Comparison of ENCODE assay signal across 1 cellular context in the genomic region with DNA sequence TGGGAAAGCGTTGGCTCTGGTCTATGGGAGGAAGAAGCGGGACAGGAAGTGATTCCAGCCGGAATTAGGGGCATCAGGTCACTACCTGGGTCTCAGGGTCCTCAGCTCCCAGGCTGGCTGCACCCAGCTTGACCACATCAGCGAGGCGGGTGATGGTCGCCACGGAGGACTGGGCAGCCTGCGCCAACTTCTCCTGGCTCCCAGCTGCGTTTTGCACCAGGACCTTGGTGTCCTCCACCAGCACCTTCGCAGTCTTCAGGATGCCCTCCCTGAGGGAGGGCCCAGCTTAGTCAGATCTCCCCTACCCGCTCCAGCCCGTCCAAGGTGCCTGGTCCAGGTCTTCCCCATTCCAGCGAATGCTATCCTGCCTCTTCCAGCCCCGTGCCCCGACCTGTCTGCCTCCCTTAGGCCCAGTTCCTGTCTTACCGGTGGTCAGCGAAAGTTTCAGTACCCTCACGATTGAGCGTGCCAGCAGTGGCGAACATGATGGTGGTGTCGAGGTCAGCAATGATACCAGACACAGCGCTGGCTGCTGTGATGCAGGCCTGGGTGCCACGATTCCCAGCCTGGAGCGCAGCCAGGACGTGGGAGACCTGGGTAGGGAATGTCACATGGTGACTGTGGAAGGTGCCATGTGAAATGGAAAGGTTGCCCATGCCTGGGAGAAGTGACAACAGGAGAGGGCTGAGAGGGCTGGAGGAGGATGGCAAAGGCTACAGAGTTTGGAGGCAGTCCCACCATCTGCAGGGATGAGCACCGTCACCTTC.
A peak's percentile ranks its signal among the peaks of the same experiment; 100 is the strongest.
TF ChIP-seq lines count a peak whose summit lies in the region.

No MANE protein-coding gene starts in this region.

TF ChIP-seq in K562, 482 proteins besides CTCF, POLR2A, EP300 and RAD21:
- TF ChIP-seq SRSF3 (IDR thresholded peaks at IDR 0.05; ENCODE audit: insufficient read depth, low read length) (no peak), NFIX (CRISPR knock-in tag; IDR thresholded peaks at IDR 0.05; ENCODE audit: low read depth) (no peak), POLR2G (IDR thresholded peaks at IDR 0.05; ENCODE audit: low read depth, low read length) (0 out of 2 replicates have a peak, but pooled peaks have one; percentile 43), GATAD2B (IDR thresholded peaks at IDR 0.05; ENCODE audit: borderline replicate concordance) (no peak), RBFOX2 (IDR thresholded peaks at IDR 0.05; ENCODE audit: low read depth, low read length) (0 out of 2 replicates have a peak, but pooled peaks have one; percentile 27), CHD4 (IDR thresholded peaks at IDR 0.05; ENCODE audit: insufficient read depth, insufficient replicate concordance, low read depth, low read length, poor library complexity, severe bottlenecking) (no peak), FOXK1 (CRISPR knock-in tag; IDR thresholded peaks at IDR 0.05; ENCODE audit: borderline replicate concordance) (no peak), ZNF707 (CRISPR knock-in tag; conservative IDR thresholded peaks at IDR 0.05) (no peak), STAT5B (CRISPR knock-in tag; IDR thresholded peaks at IDR 0.05) (no peak), ZSCAN32 (CRISPR knock-in tag; IDR thresholded peaks at IDR 0.05) (no peak)
- TF ChIP-seq, protein P1, sequence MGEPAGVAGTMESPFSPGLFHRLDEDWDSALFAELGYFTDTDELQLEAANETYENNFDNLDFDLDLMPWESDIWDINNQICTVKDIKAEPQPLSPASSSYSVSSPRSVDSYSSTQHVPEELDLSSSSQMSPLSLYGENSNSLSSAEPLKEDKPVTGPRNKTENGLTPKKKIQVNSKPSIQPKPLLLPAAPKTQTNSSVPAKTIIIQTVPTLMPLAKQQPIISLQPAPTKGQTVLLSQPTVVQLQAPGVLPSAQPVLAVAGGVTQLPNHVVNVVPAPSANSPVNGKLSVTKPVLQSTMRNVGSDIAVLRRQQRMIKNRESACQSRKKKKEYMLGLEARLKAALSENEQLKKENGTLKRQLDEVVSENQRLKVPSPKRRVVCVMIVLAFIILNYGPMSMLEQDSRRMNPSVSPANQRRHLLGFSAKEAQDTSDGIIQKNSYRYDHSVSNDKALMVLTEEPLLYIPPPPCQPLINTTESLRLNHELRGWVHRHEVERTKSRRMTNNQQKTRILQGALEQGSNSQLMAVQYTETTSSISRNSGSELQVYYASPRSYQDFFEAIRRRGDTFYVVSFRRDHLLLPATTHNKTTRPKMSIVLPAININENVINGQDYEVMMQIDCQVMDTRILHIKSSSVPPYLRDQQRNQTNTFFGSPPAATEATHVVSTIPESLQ (CRISPR knock-in tag; IDR thresholded peaks at IDR 0.05), result no peak
TF ChIP-seq in K562: peak in this region for 2.
